In genomic region chr15:58515807-58516206, GRCh38 we compare ENCODE assay signal across 1 cellular context.
TF ChIP-seq lines count a peak whose summit lies in the region.

No MANE protein-coding gene starts in this region.

TF ChIP-seq in GM23338, 12 proteins besides CTCF, POLR2A, EP300 and RAD21 (continued from another document):
- TF ChIP-seq REST (IDR thresholded peaks at IDR 0.05; ENCODE audit: unreplicated experiment) = no peak
- no peak for TF ChIP-seq ZNF331 (CRISPR knock-in tag; IDR thresholded peaks at IDR 0.05; ENCODE audit: low read depth)
- TF ChIP-seq ZNF462 (CRISPR knock-in tag; IDR thresholded peaks at IDR 0.05) = no peak
- no peak for TF ChIP-seq JUNB (IDR thresholded peaks at IDR 0.05; ENCODE audit: unreplicated experiment)
- TF ChIP-seq POLR2AphosphoS5 (IDR thresholded peaks at IDR 0.05; ENCODE audit: low read depth) = no peak
- no peak for TF ChIP-seq EZH2phosphoT487 (IDR thresholded peaks at IDR 0.05; ENCODE audit: unreplicated experiment)
- no peak for TF ChIP-seq ETS1 (IDR thresholded peaks at IDR 0.05)
